ENCODE assay signal across 11 cellular contexts in genomic region chr20:8127553-8128255, GRCh38. TPM values are rescaled to one million over a fixed set of nuclear protein-coding genes. Genes with fewer than 3 reads are reported as not detected.
DNase-seq lines count a peak whose midpoint lies in the region; ATAC-seq, FAIRE-seq and TF ChIP-seq lines count a peak whose summit lies in the region.
"Had no signal": no experiment of that assay in that cellular context is flagged by ENCODE, and none has a peak within 500 bp of the region (broad histone marks: within the 10 kb centered on the region; RNA-seq: fewer than 3 reads in every experiment).

No MANE protein-coding gene starts in this region.

- no peak overlapping the region for H3K4me3 ChIP-seq in GM12865 (ENCODE audit: low read depth, low read length)
- no peak overlapping the region; the same call in 1 of the 2 replicates for H3K4me3 ChIP-seq in MM.1S (ENCODE audit: low read length)
- no peak overlapping the region for H3K4me3 ChIP-seq in upper lobe of left lung

- no peak overlapping the region for H2AK5ac ChIP-seq in H9 (ENCODE audit: insufficient read length, low read length)

- H3K4me1 Mint-ChIP-seq in progenitor cell of endocrine pancreas (ENCODE audit: low read depth) = peaks cover 4% of the 10 kb centered on the region
- H3K4me1 Mint-ChIP-seq in H9 = peaks cover 25 to 26% of the 10 kb centered on the region in 2 experiments

- TF ChIP-seq CTCF in GM12865 (IDR thresholded peaks at IDR 0.05; ENCODE audit: insufficient read depth, low read depth, low read length, missing control alignments) (no peak), MM.1S (IDR thresholded peaks at IDR 0.05; ENCODE audit: low read length) (no peak), upper lobe of left lung (IDR thresholded peaks at IDR 0.05) (no peak), progenitor cell of endocrine pancreas (IDR thresholded peaks at IDR 0.05; ENCODE audit: unreplicated experiment) (no peak), H9 (conservative IDR thresholded peaks at IDR 0.05) (no peak)

- H4K91ac ChIP-seq in H9 (ENCODE audit: insufficient read length, low read depth, low read length) = no peak overlapping the region

- H3K23ac ChIP-seq in H9 (ENCODE audit: insufficient read length, low read depth, low read length) = no peak overlapping the region

- H2BK120ac ChIP-seq in H9 (ENCODE audit: low read depth, low read length, poor library complexity, severe bottlenecking) = no peak overlapping the region

- no peak overlapping the region for H3K27ac Mint-ChIP-seq in progenitor cell of endocrine pancreas
- no peak overlapping the region for H3K27ac Mint-ChIP-seq in H9

- no peak overlapping the region for H2BK5ac ChIP-seq in H9 (ENCODE audit: insufficient read length, low read length)

- H3K4me3 Mint-ChIP-seq in progenitor cell of endocrine pancreas (ENCODE audit: low read depth) (no peak overlapping the region), H9 (no peak overlapping the region)

- H3K9me3 ChIP-seq in MM.1S (replicated peaks; ENCODE audit: insufficient read depth, low read length) = no peaks in the 10 kb centered on the region
- H3K9me3 ChIP-seq in upper lobe of left lung = no peaks in the 10 kb centered on the region
- H3K9me3 ChIP-seq in H9 (ENCODE audit: control insufficient read depth, low read depth, low read length) = no peaks in the 10 kb centered on the region

- H3K9ac ChIP-seq in MM.1S (ENCODE audit: low read length) = no peak overlapping the region
- H3K9ac ChIP-seq in H9 (ENCODE audit: extremely low read depth, insufficient read length, low read length) = no peak overlapping the region

- no peaks in the 10 kb centered on the region for H3K79me1 ChIP-seq in H9 (ENCODE audit: insufficient read depth, low read depth, low read length, poor library complexity, severe bottlenecking)

- H3T11ph ChIP-seq in H9 (ENCODE audit: low read length) = no peak overlapping the region

- H3K27me3 Mint-ChIP-seq in progenitor cell of endocrine pancreas (peaks cover 13% of the 10 kb centered on the region), H9 (ENCODE audit: low read depth) (peaks cover 28% of the 10 kb centered on the region)

- no peaks in the 10 kb centered on the region for H3K9me2 ChIP-seq in MM.1S (replicated peaks; ENCODE audit: insufficient read depth, low read length)

- H4K20me1 ChIP-seq in MM.1S (ENCODE audit: insufficient read depth, low read length) = no peaks in the 10 kb centered on the region
- H4K20me1 ChIP-seq in H9 (ENCODE audit: control insufficient read depth, insufficient read depth, insufficient read length) = no peaks in the 10 kb centered on the region

- H3K4me2 ChIP-seq in MM.1S (ENCODE audit: low read depth, low read length) (peak overlapping the region; percentile 44), H9 (ENCODE audit: insufficient read depth, insufficient read length, low read length) (no peak overlapping the region)

- peaks cover 7% of the 10 kb centered on the region for H3K23me2 ChIP-seq in H9 (ENCODE audit: insufficient read length, low read depth, low read length, poor library complexity, severe bottlenecking)

- peak; percentile 82 for DNase-seq in GM12865 (ENCODE audit: low read depth)
- DNase-seq in GM19239 (ENCODE audit: insufficient read length, low spot score) = no peak
- peak; percentile 59 for DNase-seq in MM.1S
- no peak for DNase-seq in upper lobe of left lung
- DNase-seq in progenitor cell of endocrine pancreas (ENCODE audit: low spot score, unreplicated experiment) = no peak
- DNase-seq in H9 = no peak
- DNase-seq in AG20443 (ENCODE audit: low spot score) = no peak
- DNase-seq: NCI-H1694 had no signal

- ATAC-seq in HG02798 (IDR thresholded peaks at IDR 0.05; ENCODE audit: poor library complexity, unreplicated experiment) (peak; percentile 69), upper lobe of left lung (ENCODE audit: low FRiP score in 2 of 2) (no peak)
- ATAC-seq: HCT116 had no signal

- TF ChIP-seq EP300 in upper lobe of left lung (IDR thresholded peaks at IDR 0.05) = no peak

- H2BK20ac ChIP-seq in H9 (ENCODE audit: low read depth, low read length, poor library complexity, severe bottlenecking) = no peak overlapping the region

- no peak overlapping the region for H4K8ac ChIP-seq in H9 (replicated peaks; ENCODE audit: insufficient read length, low read depth, low read length)

- WGBS in upper lobe of left lung, 2 donors = 75 to 76% methylated on average over 6 of the region's 6 CpGs
- no CpG with 5 or more reads among the region's 6 CpGs for WGBS in H9 (ENCODE audit: extremely low coverage, insufficient read length, low lambda C conversion rate)

- no peak overlapping the region for H3K18ac ChIP-seq in H9 (ENCODE audit: insufficient read length, low read depth, low read length)

- FAIRE-seq in GM19239 (lab: Jason Lieb, UNC) = peak; percentile 14
- FAIRE-seq: endothelial cell of umbilical vein had no signal

- H3K36me3 ChIP-seq in MM.1S (replicated peaks; ENCODE audit: insufficient read depth, low read length) (no peaks in the 10 kb centered on the region), upper lobe of left lung (no peaks in the 10 kb centered on the region)

- H4K5ac ChIP-seq in H9 (ENCODE audit: insufficient read length, low read depth, low read length) = no peak overlapping the region

- H3K4me1 ChIP-seq in MM.1S (ENCODE audit: low read length) (peaks cover 22% of the 10 kb centered on the region), upper lobe of left lung (peaks cover 7 to 14% (median 11%) of the 10 kb centered on the region in 4 donors), H9 (ENCODE audit: insufficient read depth, low read length) (peaks cover 8% of the 10 kb centered on the region)

- H3F3A ChIP-seq in MM.1S (ENCODE audit: insufficient read depth, low read length) = peaks cover 5% of the 10 kb centered on the region; the same call in 1 of the 2 replicates

- no peak overlapping the region for H3K56ac ChIP-seq in H9 (ENCODE audit: insufficient read length, low read depth, low read length)

- no peak overlapping the region for H3K27ac ChIP-seq in MM.1S (ENCODE audit: low read length)
- H3K27ac ChIP-seq in upper lobe of left lung = no peak overlapping the region
- H3K27ac ChIP-seq in H9 (ENCODE audit: insufficient read length, low read depth, low read length) = no peak overlapping the region

- no peak overlapping the region for H3K4ac ChIP-seq in H9 (ENCODE audit: low read depth, low read length)

- no peak overlapping the region for H2BK12ac ChIP-seq in H9 (ENCODE audit: insufficient read length, low read depth, low read length)

- H3K27me3 ChIP-seq in MM.1S (replicated peaks; ENCODE audit: insufficient read depth, low read length) (0 out of 2 replicates have a peak, but pooled peaks cover 3% of the 10 kb centered on the region), upper lobe of left lung (no peaks in the 10 kb centered on the region), H9 (ENCODE audit: insufficient read depth, low read length) (peaks cover under 1% of the 10 kb centered on the region; the same call in 1 of the 2 replicates)

- H3K9me3 Mint-ChIP-seq in progenitor cell of endocrine pancreas (ENCODE audit: low read depth) = no peaks in the 10 kb centered on the region
- peaks cover 0 to 4% of the 10 kb centered on the region in 2 experiments; a peak in 1 of 5 replicates for H3K9me3 Mint-ChIP-seq in H9

- H3K36me3 Mint-ChIP-seq in progenitor cell of endocrine pancreas (ENCODE audit: insufficient read depth) (no peaks in the 10 kb centered on the region), H9 (ENCODE audit: insufficient read depth in 1 of 3, low read depth in 3 of 3) (no peaks in the 10 kb centered on the region)

- no peak for TF ChIP-seq POLR2A in upper lobe of left lung (IDR thresholded peaks at IDR 0.05)

- H2AFZ ChIP-seq in MM.1S (ENCODE audit: low read length) (no peak overlapping the region), H9 (ENCODE audit: low read length) (no peak overlapping the region)

- H3K79me2 ChIP-seq in MM.1S (ENCODE audit: low read length) (no peaks in the 10 kb centered on the region), H9 (ENCODE audit: insufficient read depth, low read length) (no peaks in the 10 kb centered on the region)

- no peak overlapping the region for H3K14ac ChIP-seq in H9 (ENCODE audit: insufficient read depth, low read length)

- no peak overlapping the region for H2BK15ac ChIP-seq in H9 (ENCODE audit: low read depth, low read length)

RNA-seq across cellular contexts. Expression of gene PLCB1, which starts 4.4 kb away (rescaled TPM):
- 10 to 100 TPM in 3 of 6 donors, 1 to 10 TPM in 3; 4.8 to 26.2 (median 10.7) TPM for total RNA-seq in upper lobe of left lung
- total RNA-seq in progenitor cell of endocrine pancreas = 16.2 and 18.0 TPM in 2 replicates
- total RNA-seq in H9 (2021) = 11.1 and 11.5 TPM in 2 replicates

Comparison
In these comparisons a context has a peak if more than half of its experiments do, and no peak if none do; other contexts are left out.
1. DNase-seq: peak in GM12865 (single experiment) and MM.1S (single experiment); none in GM19239 (single experiment), upper lobe of left lung (0 of 2), progenitor cell of endocrine pancreas (single experiment), H9 (single experiment) and AG20443 (single experiment).